17 cellular contexts compared by ENCODE assay signal in the genomic region with DNA sequence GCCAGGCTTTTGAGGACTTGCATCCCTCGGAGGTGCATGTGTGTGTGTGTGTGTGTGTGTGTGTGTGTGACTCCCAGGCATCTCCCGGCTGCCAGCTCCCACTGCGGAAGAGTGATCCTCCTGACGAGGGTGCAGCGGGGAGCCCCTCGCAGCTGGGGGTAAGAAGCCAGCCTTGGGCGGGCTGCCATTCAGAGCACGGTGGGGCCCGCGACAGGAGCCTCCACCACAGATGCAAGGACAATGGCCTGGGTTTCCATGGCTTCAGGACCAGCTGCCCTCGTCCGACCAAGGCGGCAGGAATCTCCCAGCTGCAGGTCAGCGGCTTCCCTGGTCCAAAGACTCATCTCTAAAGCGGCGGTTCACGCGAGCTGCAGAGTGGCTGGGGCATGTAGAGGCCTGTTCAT.
DNase-seq lines count a peak whose midpoint lies in the region; ATAC-seq, FAIRE-seq and TF ChIP-seq lines count a peak whose summit lies in the region.
"Had no signal": no experiment of that assay in that cellular context is flagged by ENCODE, and none has a peak within 500 bp of the region (broad histone marks: within the 10 kb centered on the region; RNA-seq: fewer than 3 reads in every experiment).

No MANE protein-coding gene starts in this region.

- DNase-seq in DMS79 (lab: John Stamatoyannopoulos, UW) (peak; percentile 58), NCI-H1694 treated with DMSO at 0.1 percent for 48 hours (lab: John Stamatoyannopoulos, UW) (peak; percentile 71), WERI-Rb-1 (peak; percentile 22), neuronal stem cell (ENCODE audit: low spot score) (peak; percentile 31), RPMI8226 (no peak), pancreas (no peak)
- no peak for DNase-seq in activated CD4-positive, alpha-beta T cell treated with anti-CD3 and anti-CD28 coated beads, Interleukin-2, amount 50 U/mL, for 1 hour
- DNase-seq: activated CD4-positive, alpha-beta T cell treated with anti-CD3 and anti-CD28 coated beads for 1 hour; cerebellar nuclear complex; erythroblast; glutamatergic neuron; NK-92 treated with Interleukin-12 subunit alpha and Interleukin-12 subunit beta, amount 100 ng/mL, for 24 hours; stimulated activated CD4-positive, alpha-beta T cell treated with anti-CD3 and anti-CD28 coated beads, Interleukin-15, amount 100 ng/mL, for 24 hours; T-helper 2 cell had no signal

- H2BK12ac ChIP-seq in neuronal stem cell (ENCODE audit: low read length): no peak overlapping the region

- peak overlapping the region; percentile 29 for H3K23ac ChIP-seq in neuronal stem cell (ENCODE audit: low read depth, low read length, poor library complexity)

- H3K9ac ChIP-seq in neuronal stem cell (ENCODE audit: low read depth, low read length, poor library complexity): no peak overlapping the region
- H3K9ac ChIP-seq: BLaER1 had no signal

- H2BK15ac ChIP-seq in neuronal stem cell (ENCODE audit: low read length): no peak overlapping the region

- no peak overlapping the region for H3K4ac ChIP-seq in neuronal stem cell (ENCODE audit: low read length)

- no peak for TF ChIP-seq CTCF in WERI-Rb-1 (IDR thresholded peaks at IDR 0.05; ENCODE audit: low read depth, low read length)
- no peak for TF ChIP-seq CTCF in pancreas (IDR thresholded peaks at IDR 0.05)

- peak overlapping the region; percentile 67 for H3K18ac ChIP-seq in neuronal stem cell (ENCODE audit: low read length)

- peak overlapping the region; percentile 91 for H2BK5ac ChIP-seq in neuronal stem cell (ENCODE audit: low read length)

- H3K27ac ChIP-seq in WERI-Rb-1 (peak overlapping the region; percentile 44), neuronal stem cell (replicated peaks; ENCODE audit: low read length) (no peak overlapping the region), pancreas (no peak overlapping the region)
- H3K27ac ChIP-seq: BLaER1, thoracic aorta had no signal

- no peak overlapping the region for H4K91ac ChIP-seq in neuronal stem cell (ENCODE audit: low read depth, low read length, poor library complexity)

- H3K27me3 ChIP-seq in WERI-Rb-1 (ENCODE audit: insufficient read depth, low read depth, severe bottlenecking) (no peaks in the 10 kb centered on the region), neuronal stem cell (ENCODE audit: control insufficient read depth in 3 of 3, insufficient read depth in 3 of 3, low read depth in 1 of 3, low read length in 3 of 3) (no peaks in the 10 kb centered on the region), pancreas (peaks cover 0 to 7% (median 0%) of the 10 kb centered on the region in 4 donors)

- no peaks in the 10 kb centered on the region for H3K9me3 ChIP-seq in WERI-Rb-1 (ENCODE audit: severe bottlenecking)
- H3K9me3 ChIP-seq in neuronal stem cell (replicated peaks in 1 of 2; ENCODE audit: control insufficient read depth in 2 of 2, insufficient read depth in 1 of 2, low read depth in 1 of 2, low read length in 2 of 2): no peaks in the 10 kb centered on the region
- H3K9me3 ChIP-seq in pancreas: no peaks in the 10 kb centered on the region
- H3K9me3 ChIP-seq: thoracic aorta had no signal

- no CpG with 5 or more reads among the region's 18 CpGs for WGBS in neuronal stem cell (ENCODE audit: extremely low coverage in 2 of 2, insufficient read length in 2 of 2, insufficient replicate concordance in 1 of 2), 2 donors
- 61 to 72% methylated on average over 17 to 18 of the region's 18 CpGs for WGBS in pancreas, 2 donors

- H2AK5ac ChIP-seq in neuronal stem cell (ENCODE audit: low read depth, low read length): no peak overlapping the region

- no peak for ATAC-seq in pancreas

- H2AFZ ChIP-seq in neuronal stem cell (ENCODE audit: low read length): peak overlapping the region; percentile 69

- no peak overlapping the region for H3K4me2 ChIP-seq in neuronal stem cell (ENCODE audit: insufficient read depth, low read length, poor library complexity, severe bottlenecking)
- H3K4me2 ChIP-seq: BLaER1 had no signal

- FAIRE-seq in pancreas (lab: Jason Lieb, UNC): no peak
- FAIRE-seq: islet of Langerhans had no signal

- no peak overlapping the region for H3K14ac ChIP-seq in neuronal stem cell (ENCODE audit: low read length)

- H4K8ac ChIP-seq in neuronal stem cell (ENCODE audit: low read depth, low read length): no peak overlapping the region

- no peaks in the 10 kb centered on the region for H3K79me1 ChIP-seq in neuronal stem cell (ENCODE audit: low read depth, low read length)

- H3K4me1 ChIP-seq in neuronal stem cell (ENCODE audit: control insufficient read depth in 2 of 2, insufficient read depth in 1 of 2, low read depth in 1 of 2, low read length in 2 of 2) (peaks cover 8 to 16% of the 10 kb centered on the region in 2 donors), pancreas (no peaks in the 10 kb centered on the region)
- H3K4me1 ChIP-seq: BLaER1 had no signal

- H3K4me3 ChIP-seq in WERI-Rb-1 (ENCODE audit: low read depth, low read length) (no peak overlapping the region), neuronal stem cell (ENCODE audit: low read length in 2 of 2) (no peak overlapping the region), pancreas (no peak overlapping the region)
- H3K4me3 ChIP-seq: BLaER1, thoracic aorta had no signal

- H3K36me3 ChIP-seq in WERI-Rb-1 (no peaks in the 10 kb centered on the region), neuronal stem cell (replicated peaks in 1 of 2; ENCODE audit: control insufficient read depth in 2 of 2, insufficient read depth in 2 of 2, low read length in 2 of 2) (no peaks in the 10 kb centered on the region), pancreas (no peaks in the 10 kb centered on the region)
- H3K36me3 ChIP-seq: BLaER1, thoracic aorta had no signal

- no peak overlapping the region for H2BK120ac ChIP-seq in neuronal stem cell (ENCODE audit: low read depth, low read length)

- intact Hi-C loops in pancreas (cut with DNase I): no loop called here

Comparison
In these comparisons a context has a peak if more than half of its experiments do, and no peak if none do; other contexts are left out.
1. DNase-seq: peak in DMS79 (single experiment), NCI-H1694 treated with DMSO at 0.1 percent for 48 hours (single experiment), WERI-Rb-1 (single experiment) and neuronal stem cell (single experiment); none in activated CD4-positive, alpha-beta T cell treated with anti-CD3 and anti-CD28 coated beads, Interleukin-2, amount 50 U/mL, for 1 hour (single experiment), RPMI8226 (single experiment) and pancreas (0 of 6).